2 cellular contexts compared by ENCODE assay signal in the genomic region with DNA sequence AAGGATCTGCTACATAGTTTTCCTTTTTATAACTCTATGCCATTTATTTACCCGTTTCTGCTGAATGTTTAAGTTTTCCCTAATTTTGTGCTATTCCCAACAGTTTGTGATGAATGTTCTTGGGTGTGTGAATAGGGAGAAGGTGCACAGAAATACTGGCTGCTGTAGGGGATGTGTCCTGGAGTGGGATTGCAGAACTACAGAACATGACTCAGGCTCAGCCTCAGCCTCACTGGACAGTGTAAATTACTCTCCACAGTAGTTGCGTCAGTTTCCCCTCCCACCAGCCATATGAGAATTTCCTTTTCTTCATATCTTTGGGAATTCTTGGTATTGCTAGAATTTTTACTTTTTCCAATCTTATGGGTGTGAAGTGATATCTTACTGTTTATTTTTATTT.
TF ChIP-seq lines count a peak whose summit lies in the region.

No MANE protein-coding gene starts in this region.

TF ChIP-seq in K562, 482 proteins besides CTCF, POLR2A, EP300 and RAD21 (continues in another document):
- TF ChIP-seq, protein P1, sequence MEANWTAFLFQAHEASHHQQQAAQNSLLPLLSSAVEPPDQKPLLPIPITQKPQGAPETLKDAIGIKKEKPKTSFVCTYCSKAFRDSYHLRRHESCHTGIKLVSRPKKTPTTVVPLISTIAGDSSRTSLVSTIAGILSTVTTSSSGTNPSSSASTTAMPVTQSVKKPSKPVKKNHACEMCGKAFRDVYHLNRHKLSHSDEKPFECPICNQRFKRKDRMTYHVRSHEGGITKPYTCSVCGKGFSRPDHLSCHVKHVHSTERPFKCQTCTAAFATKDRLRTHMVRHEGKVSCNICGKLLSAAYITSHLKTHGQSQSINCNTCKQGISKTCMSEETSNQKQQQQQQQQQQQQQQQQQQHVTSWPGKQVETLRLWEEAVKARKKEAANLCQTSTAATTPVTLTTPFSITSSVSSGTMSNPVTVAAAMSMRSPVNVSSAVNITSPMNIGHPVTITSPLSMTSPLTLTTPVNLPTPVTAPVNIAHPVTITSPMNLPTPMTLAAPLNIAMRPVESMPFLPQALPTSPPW (CRISPR knock-in tag; IDR thresholded peaks at IDR 0.05), result 0 out of 2 replicates have a peak, but pooled peaks have one; percentile 11
- TF ChIP-seq NELFE (IDR thresholded peaks at IDR 0.05; ENCODE audit: insufficient read depth, insufficient read length), result no peak
- TF ChIP-seq, protein P2, sequence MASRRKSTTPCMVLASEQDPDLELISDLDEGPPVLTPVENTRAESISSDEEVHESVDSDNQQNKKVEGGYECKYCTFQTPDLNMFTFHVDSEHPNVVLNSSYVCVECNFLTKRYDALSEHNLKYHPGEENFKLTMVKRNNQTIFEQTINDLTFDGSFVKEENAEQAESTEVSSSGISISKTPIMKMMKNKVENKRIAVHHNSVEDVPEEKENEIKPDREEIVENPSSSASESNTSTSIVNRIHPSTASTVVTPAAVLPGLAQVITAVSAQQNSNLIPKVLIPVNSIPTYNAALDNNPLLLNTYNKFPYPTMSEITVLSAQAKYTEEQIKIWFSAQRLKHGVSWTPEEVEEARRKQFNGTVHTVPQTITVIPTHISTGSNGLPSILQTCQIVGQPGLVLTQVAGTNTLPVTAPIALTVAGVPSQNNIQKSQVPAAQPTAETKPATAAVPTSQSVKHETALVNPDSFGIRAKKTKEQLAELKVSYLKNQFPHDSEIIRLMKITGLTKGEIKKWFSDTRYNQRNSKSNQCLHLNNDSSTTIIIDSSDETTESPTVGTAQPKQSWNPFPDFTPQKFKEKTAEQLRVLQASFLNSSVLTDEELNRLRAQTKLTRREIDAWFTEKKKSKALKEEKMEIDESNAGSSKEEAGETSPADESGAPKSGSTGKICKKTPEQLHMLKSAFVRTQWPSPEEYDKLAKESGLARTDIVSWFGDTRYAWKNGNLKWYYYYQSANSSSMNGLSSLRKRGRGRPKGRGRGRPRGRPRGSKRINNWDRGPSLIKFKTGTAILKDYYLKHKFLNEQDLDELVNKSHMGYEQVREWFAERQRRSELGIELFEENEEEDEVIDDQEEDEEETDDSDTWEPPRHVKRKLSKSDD (conservative IDR thresholded peaks at IDR 0.05; ENCODE audit: low read length), result no peak
- TF ChIP-seq CBX5 (IDR thresholded peaks at IDR 0.05; ENCODE audit: borderline replicate concordance, low read depth), result no peak
- no peak for TF ChIP-seq ZKSCAN3 (CRISPR knock-in tag; IDR thresholded peaks at IDR 0.05)
- peak; percentile 41; the same call in 1 of the 2 replicates for TF ChIP-seq JUND (IDR thresholded peaks at IDR 0.05; ENCODE audit: borderline replicate concordance, low read depth, low read length)
- TF ChIP-seq JUND (tag; IDR thresholded peaks at IDR 0.05; ENCODE audit: borderline replicate concordance, low read depth, low read length), result peak; percentile 30; the same call in 1 of the 3 replicates
- no peak for TF ChIP-seq ZNF212 (CRISPR knock-in tag; IDR thresholded peaks at IDR 0.05)
- TF ChIP-seq, protein P3, sequence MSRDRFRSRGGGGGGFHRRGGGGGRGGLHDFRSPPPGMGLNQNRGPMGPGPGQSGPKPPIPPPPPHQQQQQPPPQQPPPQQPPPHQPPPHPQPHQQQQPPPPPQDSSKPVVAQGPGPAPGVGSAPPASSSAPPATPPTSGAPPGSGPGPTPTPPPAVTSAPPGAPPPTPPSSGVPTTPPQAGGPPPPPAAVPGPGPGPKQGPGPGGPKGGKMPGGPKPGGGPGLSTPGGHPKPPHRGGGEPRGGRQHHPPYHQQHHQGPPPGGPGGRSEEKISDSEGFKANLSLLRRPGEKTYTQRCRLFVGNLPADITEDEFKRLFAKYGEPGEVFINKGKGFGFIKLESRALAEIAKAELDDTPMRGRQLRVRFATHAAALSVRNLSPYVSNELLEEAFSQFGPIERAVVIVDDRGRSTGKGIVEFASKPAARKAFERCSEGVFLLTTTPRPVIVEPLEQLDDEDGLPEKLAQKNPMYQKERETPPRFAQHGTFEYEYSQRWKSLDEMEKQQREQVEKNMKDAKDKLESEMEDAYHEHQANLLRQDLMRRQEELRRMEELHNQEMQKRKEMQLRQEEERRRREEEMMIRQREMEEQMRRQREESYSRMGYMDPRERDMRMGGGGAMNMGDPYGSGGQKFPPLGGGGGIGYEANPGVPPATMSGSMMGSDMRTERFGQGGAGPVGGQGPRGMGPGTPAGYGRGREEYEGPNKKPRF (IDR thresholded peaks at IDR 0.05; ENCODE audit: low read depth, low read length), result no peak
- TF ChIP-seq NFE2 (IDR thresholded peaks at IDR 0.05; ENCODE audit: low read depth), result 0 out of 2 replicates have a peak, but pooled peaks have one; percentile 18
- no peak for TF ChIP-seq FOXK1 (CRISPR knock-in tag; IDR thresholded peaks at IDR 0.05; ENCODE audit: borderline replicate concordance)
- TF ChIP-seq C11orf30 (IDR thresholded peaks at IDR 0.05; ENCODE audit: low read depth), result peak; percentile 15; the same call in 1 of the 2 replicates
- TF ChIP-seq, protein P4, sequence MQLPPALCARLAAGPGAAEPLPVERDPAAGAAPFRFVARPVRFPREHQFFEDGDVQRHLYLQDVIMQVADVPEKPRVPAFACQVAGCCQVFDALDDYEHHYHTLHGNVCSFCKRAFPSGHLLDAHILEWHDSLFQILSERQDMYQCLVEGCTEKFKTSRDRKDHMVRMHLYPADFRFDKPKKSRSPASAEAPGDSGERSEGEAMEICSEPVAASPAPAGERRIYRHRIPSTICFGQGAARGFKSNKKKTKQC (CRISPR knock-in tag; IDR thresholded peaks at IDR 0.05), result no peak
- no peak for TF ChIP-seq ZNF699 (CRISPR knock-in tag; IDR thresholded peaks at IDR 0.05; ENCODE audit: insufficient replicate concordance)
- TF ChIP-seq PRPF4 (IDR thresholded peaks at IDR 0.05; ENCODE audit: insufficient read depth, low read depth, low read length, poor library complexity, severe bottlenecking), result no peak
- TF ChIP-seq, protein P5, sequence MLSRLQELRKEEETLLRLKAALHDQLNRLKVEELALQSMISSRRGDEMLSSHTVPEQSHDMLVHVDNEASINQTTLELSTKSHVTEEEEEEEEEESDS (CRISPR knock-in tag; IDR thresholded peaks at IDR 0.05), result no peak
- TF ChIP-seq, protein P6, sequence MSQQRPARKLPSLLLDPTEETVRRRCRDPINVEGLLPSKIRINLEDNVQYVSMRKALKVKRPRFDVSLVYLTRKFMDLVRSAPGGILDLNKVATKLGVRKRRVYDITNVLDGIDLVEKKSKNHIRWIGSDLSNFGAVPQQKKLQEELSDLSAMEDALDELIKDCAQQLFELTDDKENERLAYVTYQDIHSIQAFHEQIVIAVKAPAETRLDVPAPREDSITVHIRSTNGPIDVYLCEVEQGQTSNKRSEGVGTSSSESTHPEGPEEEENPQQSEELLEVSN (IDR thresholded peaks at IDR 0.05; ENCODE audit: borderline replicate concordance in 1 of 2, extremely low read depth in 1 of 2, insufficient read depth in 1 of 2, insufficient read length in 1 of 2, low read depth in 1 of 2, low read length in 1 of 2, poor library complexity in 1 of 2, severe bottlenecking in 1 of 2), result no peak
- TF ChIP-seq PML (IDR thresholded peaks at IDR 0.05; ENCODE audit: low read length), result no peak
- no peak for TF ChIP-seq NR1H2 (CRISPR knock-in tag; IDR thresholded peaks at IDR 0.05)
- TF ChIP-seq, protein P7, sequence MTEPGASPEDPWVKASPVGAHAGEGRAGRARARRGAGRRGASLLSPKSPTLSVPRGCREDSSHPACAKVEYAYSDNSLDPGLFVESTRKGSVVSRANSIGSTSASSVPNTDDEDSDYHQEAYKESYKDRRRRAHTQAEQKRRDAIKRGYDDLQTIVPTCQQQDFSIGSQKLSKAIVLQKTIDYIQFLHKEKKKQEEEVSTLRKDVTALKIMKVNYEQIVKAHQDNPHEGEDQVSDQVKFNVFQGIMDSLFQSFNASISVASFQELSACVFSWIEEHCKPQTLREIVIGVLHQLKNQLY (CRISPR knock-in tag; conservative IDR thresholded peaks at IDR 0.05), result no peak

TF ChIP-seq in HepG2, 621 proteins besides CTCF, POLR2A, EP300 and RAD21:
- TF ChIP-seq DR1 (CRISPR knock-in tag; IDR thresholded peaks at IDR 0.05) (no peak), FOSL2 (CRISPR knock-in tag; IDR thresholded peaks at IDR 0.05) (0 out of 2 replicates have a peak, but pooled peaks have one; percentile 13)
